In the genomic region with DNA sequence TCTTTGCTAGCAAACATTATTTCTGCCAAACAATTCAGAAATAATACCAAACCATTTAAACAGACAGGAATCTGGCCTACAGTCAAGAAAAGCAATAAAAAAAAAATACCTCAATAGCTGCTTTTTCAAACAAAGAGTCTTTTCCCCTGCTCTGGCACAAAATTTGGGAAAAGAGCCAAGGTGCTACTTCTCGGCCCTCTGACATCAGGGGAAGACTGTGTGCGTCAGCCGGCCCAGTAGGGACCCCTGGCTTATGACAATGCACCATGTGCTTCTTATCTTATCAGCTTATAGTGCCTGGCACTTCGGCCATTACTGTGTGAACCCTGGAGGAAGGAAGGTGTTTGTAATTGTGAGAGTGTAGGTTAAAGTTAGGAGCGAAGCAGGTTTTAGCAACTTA, we compare ENCODE assay signal across 14 cellular contexts.
A peak's percentile ranks its signal among the peaks of the same experiment; 100 is the strongest.
DNase-seq lines count a peak whose midpoint lies in the region; ATAC-seq and TF ChIP-seq lines count a peak whose summit lies in the region.
"Had no signal": no experiment of that assay in that cellular context is flagged by ENCODE, and none has a peak within 500 bp of the region (broad histone marks: within the 10 kb centered on the region; RNA-seq: fewer than 3 reads in every experiment).

No MANE protein-coding gene starts in this region.

- H3K9me3 Mint-ChIP-seq in GM23338, result no peaks in the 10 kb centered on the region
- no peaks in the 10 kb centered on the region for H3K9me3 Mint-ChIP-seq in stimulated activated naive CD8-positive, alpha-beta T cell treated with anti-CD3 and anti-CD28 coated beads, Interleukin-15, amount 100 ng/mL, for 72 hours
- H3K9me3 Mint-ChIP-seq: activated naive CD4-positive, alpha-beta T cell treated with anti-CD3 and anti-CD28 coated beads, Interleukin-2, amount 50 U/mL, for 24 hours had no signal

- H3K79me2 ChIP-seq in GM23338 (replicated peaks; ENCODE audit: insufficient read depth), result no peaks in the 10 kb centered on the region

- no peaks in the 10 kb centered on the region for H3K4me1 ChIP-seq in GM23338 (ENCODE audit: insufficient read depth)
- no peaks in the 10 kb centered on the region for H3K4me1 ChIP-seq in adrenal gland (replicated peaks in 1 of 2)
- peaks cover 0 to 51% (median 26%) of the 10 kb centered on the region in 9 donors for H3K4me1 ChIP-seq in heart right ventricle

- H2AFZ ChIP-seq in GM23338, result no peak overlapping the region

- H3K36me3 ChIP-seq in GM23338 (ENCODE audit: insufficient read depth) (no peaks in the 10 kb centered on the region), adrenal gland (replicated peaks in 1 of 2) (no peaks in the 10 kb centered on the region), heart right ventricle (no peaks in the 10 kb centered on the region)

- H3K4me3 ChIP-seq in GM23338 (no peak overlapping the region), adrenal gland (no peak overlapping the region), heart right ventricle (no peak overlapping the region)

- H3K9me3 ChIP-seq in adrenal gland (replicated peaks in 1 of 3) (no peaks in the 10 kb centered on the region), heart right ventricle (peaks cover 0 to 5% (median 0%) of the 10 kb centered on the region in 11 donors)

- no peak overlapping the region for H3K4me2 ChIP-seq in GM23338

- no peak overlapping the region for H3K27ac ChIP-seq in GM23338 (ENCODE audit: low read depth)
- H3K27ac ChIP-seq in adrenal gland, result no peak overlapping the region
- peak overlapping the region in 8 of 10 donors; percentile 18 to 72 (median 35) for H3K27ac ChIP-seq in heart right ventricle
- H3K27ac ChIP-seq: HL-60 had no signal

- peaks cover 2% of the 10 kb centered on the region; the same call in 2 of the 3 replicates for H3K4me1 Mint-ChIP-seq in GM23338
- H3K4me1 Mint-ChIP-seq in stimulated activated naive CD8-positive, alpha-beta T cell treated with anti-CD3 and anti-CD28 coated beads, Interleukin-15, amount 100 ng/mL, for 72 hours, result no peaks in the 10 kb centered on the region
- H3K4me1 Mint-ChIP-seq: activated naive CD4-positive, alpha-beta T cell treated with anti-CD3 and anti-CD28 coated beads, Interleukin-2, amount 50 U/mL, for 24 hours had no signal

- H3K9me2 ChIP-seq in GM23338 (ENCODE audit: insufficient read depth), result peaks cover 8% of the 10 kb centered on the region

- no peak overlapping the region for H3K4me3 Mint-ChIP-seq in GM23338
- H3K4me3 Mint-ChIP-seq in stimulated activated naive CD8-positive, alpha-beta T cell treated with anti-CD3 and anti-CD28 coated beads, Interleukin-15, amount 100 ng/mL, for 72 hours, result no peak overlapping the region
- H3K4me3 Mint-ChIP-seq: activated naive CD4-positive, alpha-beta T cell treated with anti-CD3 and anti-CD28 coated beads, Interleukin-2, amount 50 U/mL, for 24 hours had no signal

- H3K27me3 Mint-ChIP-seq in GM23338 (ENCODE audit: insufficient read depth, low read depth, poor library complexity), result no peaks in the 10 kb centered on the region
- no peaks in the 10 kb centered on the region for H3K27me3 Mint-ChIP-seq in stimulated activated naive CD8-positive, alpha-beta T cell treated with anti-CD3 and anti-CD28 coated beads, Interleukin-15, amount 100 ng/mL, for 72 hours
- H3K27me3 Mint-ChIP-seq: activated naive CD4-positive, alpha-beta T cell treated with anti-CD3 and anti-CD28 coated beads, Interleukin-2, amount 50 U/mL, for 24 hours had no signal

- H3K27ac Mint-ChIP-seq in GM23338, result no peak overlapping the region
- H3K27ac Mint-ChIP-seq in stimulated activated naive CD8-positive, alpha-beta T cell treated with anti-CD3 and anti-CD28 coated beads, Interleukin-15, amount 100 ng/mL, for 72 hours, result no peak overlapping the region
- H3K27ac Mint-ChIP-seq: activated naive CD4-positive, alpha-beta T cell treated with anti-CD3 and anti-CD28 coated beads, Interleukin-2, amount 50 U/mL, for 24 hours had no signal

- TF ChIP-seq CTCF in GM23338 (conservative IDR thresholded peaks at IDR 0.05; ENCODE audit: low read depth in 2 of 2) (no peak), adrenal gland (IDR thresholded peaks at IDR 0.05) (no peak), heart right ventricle (IDR thresholded peaks at IDR 0.05) (peak in 2 of 9 donors; percentile 17 to 31)

- no peaks in the 10 kb centered on the region for H4K20me1 ChIP-seq in GM23338 (replicated peaks; ENCODE audit: insufficient read depth)

- DNase-seq in GM23338 (ENCODE audit: low spot score) (no peak), adrenal gland (peak; percentile 25 to 79 (median 50)), heart right ventricle (peak; percentile 57 to 85), pulmonary artery endothelial cell (ENCODE audit: low read depth, low spot score) (peak; percentile 93), UCSD-AML1 (lab: John Stamatoyannopoulos, UW; ENCODE audit: unreplicated experiment) (no peak)
- DNase-seq in stimulated activated naive CD8-positive, alpha-beta T cell treated with anti-CD3 and anti-CD28 coated beads, Interleukin-15, amount 100 ng/mL, for 72 hours, result no peak
- DNase-seq: C1 segment of cervical spinal cord; NCI-H524 treated with DMSO at 0.1 percent for 48 hours; posterior cingulate gyrus; stimulated activated naive CD4-positive, alpha-beta T cell treated with Interleukin-2 at 50 U/mL for 16 hours had no signal

- 41 to 51% (median 47%) methylated on average over 5 of the region's 5 CpGs for WGBS in adrenal gland, 4 donors
- 16 to 17% methylated on average over 5 of the region's 5 CpGs for WGBS in heart right ventricle, 2 donors

- TF ChIP-seq POLR2A in adrenal gland (IDR thresholded peaks at IDR 0.05), result no peak

- intact Hi-C loops in adrenal gland (cut with DNase I), result no loop called here
- intact Hi-C loops in heart right ventricle (cut with DNase I), result loop anchor here in 2 of 10 donors (5.0 kb wide), 2 partner anchors 74 to 89 kb away; a partner anchor contains a TSS

- ATAC-seq in GM23338, result peak; percentile 40; the same call in 2 of the 3 replicates
- peak; percentile 88 to 99 (median 96) for ATAC-seq in heart right ventricle
- no peak for ATAC-seq in GM18858 (IDR thresholded peaks at IDR 0.05; ENCODE audit: unreplicated experiment)
- no peak for ATAC-seq in stimulated activated naive CD8-positive, alpha-beta T cell treated with anti-CD3 and anti-CD28 coated beads, Interleukin-15, amount 100 ng/mL, for 72 hours
- ATAC-seq in GM19467 (IDR thresholded peaks at IDR 0.05; ENCODE audit: unreplicated experiment), result no peak

- no peaks in the 10 kb centered on the region for H3K36me3 Mint-ChIP-seq in GM23338 (ENCODE audit: low read depth)
- H3K36me3 Mint-ChIP-seq: activated naive CD4-positive, alpha-beta T cell treated with anti-CD3 and anti-CD28 coated beads, Interleukin-2, amount 50 U/mL, for 24 hours had no signal

- H3K27me3 ChIP-seq in GM23338 (ENCODE audit: insufficient read depth) (no peaks in the 10 kb centered on the region), adrenal gland (no peaks in the 10 kb centered on the region), heart right ventricle (no peaks in the 10 kb centered on the region)

- no peaks in the 10 kb centered on the region for H3F3A ChIP-seq in GM23338 (replicated peaks; ENCODE audit: low read depth)

TF ChIP-seq in GM23338, 12 proteins besides CTCF, POLR2A, EP300 and RAD21 (continues in another document):
- TF ChIP-seq POLR2AphosphoS5 (IDR thresholded peaks at IDR 0.05; ENCODE audit: low read depth) (no peak), EZH2phosphoT487 (IDR thresholded peaks at IDR 0.05; ENCODE audit: unreplicated experiment) (no peak), STAT1 (IDR thresholded peaks at IDR 0.05; ENCODE audit: unreplicated experiment) (no peak), CREB1 (CRISPR knock-in tag; IDR thresholded peaks at IDR 0.05; ENCODE audit: low read depth) (no peak), ZNF114 (CRISPR knock-in tag; IDR thresholded peaks at IDR 0.05) (no peak)
- TF ChIP-seq, protein P1, sequence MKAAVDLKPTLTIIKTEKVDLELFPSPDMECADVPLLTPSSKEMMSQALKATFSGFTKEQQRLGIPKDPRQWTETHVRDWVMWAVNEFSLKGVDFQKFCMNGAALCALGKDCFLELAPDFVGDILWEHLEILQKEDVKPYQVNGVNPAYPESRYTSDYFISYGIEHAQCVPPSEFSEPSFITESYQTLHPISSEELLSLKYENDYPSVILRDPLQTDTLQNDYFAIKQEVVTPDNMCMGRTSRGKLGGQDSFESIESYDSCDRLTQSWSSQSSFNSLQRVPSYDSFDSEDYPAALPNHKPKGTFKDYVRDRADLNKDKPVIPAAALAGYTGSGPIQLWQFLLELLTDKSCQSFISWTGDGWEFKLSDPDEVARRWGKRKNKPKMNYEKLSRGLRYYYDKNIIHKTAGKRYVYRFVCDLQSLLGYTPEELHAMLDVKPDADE (IDR thresholded peaks at IDR 0.05), result no peak

Comparison
In these comparisons a context has a peak if more than half of its experiments do, and no peak if none do; other contexts are left out.
1. ATAC-seq: peak in GM23338 (single experiment) and heart right ventricle (8 of 8); none in GM18858 (single experiment), stimulated activated naive CD8-positive, alpha-beta T cell treated with anti-CD3 and anti-CD28 coated beads, Interleukin-15, amount 100 ng/mL, for 72 hours (single experiment) and GM19467 (single experiment).
2. DNase-seq: peak in adrenal gland (7 of 7), heart right ventricle (2 of 2) and pulmonary artery endothelial cell (single experiment); none in GM23338 (single experiment), UCSD-AML1 (single experiment) and stimulated activated naive CD8-positive, alpha-beta T cell treated with anti-CD3 and anti-CD28 coated beads, Interleukin-15, amount 100 ng/mL, for 72 hours (0 of 2).
3. H3K27ac ChIP-seq: peak in heart right ventricle (8 of 10); none in GM23338 (single experiment) and adrenal gland (0 of 5).